Comparison of ENCODE assay signal across 1 cellular context in genomic region chr7:15555385-15555859, GRCh38.
TF ChIP-seq lines count a peak whose summit lies in the region.

No MANE protein-coding gene starts in this region.

TF ChIP-seq in neural cell, 6 proteins besides CTCF, POLR2A, EP300 and RAD21 (continued from another document):
- TF ChIP-seq, protein P1, sequence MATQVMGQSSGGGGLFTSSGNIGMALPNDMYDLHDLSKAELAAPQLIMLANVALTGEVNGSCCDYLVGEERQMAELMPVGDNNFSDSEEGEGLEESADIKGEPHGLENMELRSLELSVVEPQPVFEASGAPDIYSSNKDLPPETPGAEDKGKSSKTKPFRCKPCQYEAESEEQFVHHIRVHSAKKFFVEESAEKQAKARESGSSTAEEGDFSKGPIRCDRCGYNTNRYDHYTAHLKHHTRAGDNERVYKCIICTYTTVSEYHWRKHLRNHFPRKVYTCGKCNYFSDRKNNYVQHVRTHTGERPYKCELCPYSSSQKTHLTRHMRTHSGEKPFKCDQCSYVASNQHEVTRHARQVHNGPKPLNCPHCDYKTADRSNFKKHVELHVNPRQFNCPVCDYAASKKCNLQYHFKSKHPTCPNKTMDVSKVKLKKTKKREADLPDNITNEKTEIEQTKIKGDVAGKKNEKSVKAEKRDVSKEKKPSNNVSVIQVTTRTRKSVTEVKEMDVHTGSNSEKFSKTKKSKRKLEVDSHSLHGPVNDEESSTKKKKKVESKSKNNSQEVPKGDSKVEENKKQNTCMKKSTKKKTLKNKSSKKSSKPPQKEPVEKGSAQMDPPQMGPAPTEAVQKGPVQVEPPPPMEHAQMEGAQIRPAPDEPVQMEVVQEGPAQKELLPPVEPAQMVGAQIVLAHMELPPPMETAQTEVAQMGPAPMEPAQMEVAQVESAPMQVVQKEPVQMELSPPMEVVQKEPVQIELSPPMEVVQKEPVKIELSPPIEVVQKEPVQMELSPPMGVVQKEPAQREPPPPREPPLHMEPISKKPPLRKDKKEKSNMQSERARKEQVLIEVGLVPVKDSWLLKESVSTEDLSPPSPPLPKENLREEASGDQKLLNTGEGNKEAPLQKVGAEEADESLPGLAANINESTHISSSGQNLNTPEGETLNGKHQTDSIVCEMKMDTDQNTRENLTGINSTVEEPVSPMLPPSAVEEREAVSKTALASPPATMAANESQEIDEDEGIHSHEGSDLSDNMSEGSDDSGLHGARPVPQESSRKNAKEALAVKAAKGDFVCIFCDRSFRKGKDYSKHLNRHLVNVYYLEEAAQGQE (IDR thresholded peaks at IDR 0.05; ENCODE audit: borderline replicate concordance), result no peak
- TF ChIP-seq POLR2AphosphoS5 (IDR thresholded peaks at IDR 0.05) (no peak), TAF1 (IDR thresholded peaks at IDR 0.05; ENCODE audit: low read depth) (no peak)
